In genomic region chr15:40028193-40028592, GRCh38 we compare ENCODE assay signal across 1 cellular context.
TF ChIP-seq lines count a peak whose summit lies in the region.

No MANE protein-coding gene starts in this region.

TF ChIP-seq in K562, 482 proteins besides CTCF, POLR2A, EP300 and RAD21:
- TF ChIP-seq MAFK (IDR thresholded peaks at IDR 0.05; ENCODE audit: low read length), result 0 out of 2 replicates have a peak, but pooled peaks have one; percentile 13
- TF ChIP-seq ZNF316 (IDR thresholded peaks at IDR 0.05), result peak; percentile 22; the same call in 1 of the 2 replicates
- no peak for TF ChIP-seq CGGBP1 (CRISPR knock-in tag; IDR thresholded peaks at IDR 0.05)
- peak; percentile 28; the same call in 1 of the 2 replicates for TF ChIP-seq MAFF (IDR thresholded peaks at IDR 0.05; ENCODE audit: low read length)
- TF ChIP-seq CBFA2T2 (conservative IDR thresholded peaks at IDR 0.05), result no peak
TF ChIP-seq in K562: peak in this region for 3.
